ENCODE assay signal across 8 cellular contexts in genomic region chr10:72297968-72298773, GRCh38.
A peak's percentile ranks its signal among the peaks of the same experiment; 100 is the strongest.
DNase-seq lines count a peak whose midpoint lies in the region; ATAC-seq lines count a peak whose summit lies in the region.

No MANE protein-coding gene starts in this region.

- DNase-seq in AG08396 (ENCODE audit: low spot score) (peak; percentile 97), NCI-H2227 treated with DMSO at 0.1 percent for 48 hours (lab: John Stamatoyannopoulos, UW) (peak; percentile 82), left kidney (ENCODE audit: low read depth, low spot score) (peak; percentile 99)
- DNase-seq in activated CD4-positive, alpha-beta T cell treated with anti-CD3 and anti-CD28 coated beads for 4 hours: peak; percentile 92 to 94
- DNase-seq in stimulated activated CD4-positive, alpha-beta T cell treated with anti-CD3 and anti-CD28 coated beads, Interleukin-1b, Interleukin-23, amount 100 ng/mL, for 48 hours: peak; percentile 98

- ATAC-seq in GM18909 (IDR thresholded peaks at IDR 0.05; ENCODE audit: poor library complexity, unreplicated experiment): peak; percentile 83
- peak; percentile 72 for ATAC-seq in HG03159 (IDR thresholded peaks at IDR 0.05; ENCODE audit: unreplicated experiment)

- peak overlapping the region; percentile 95 for H3K27ac ChIP-seq in cingulate gyrus (ENCODE audit: low read depth, low read length)

Comparison
In these comparisons a context has a peak if more than half of its experiments do, and no peak if none do; other contexts are left out.
1. Peak in every context shown above with its lines: DNase-seq, ATAC-seq and H3K27ac ChIP-seq.